8 cellular contexts compared by ENCODE assay signal in the genomic region with DNA sequence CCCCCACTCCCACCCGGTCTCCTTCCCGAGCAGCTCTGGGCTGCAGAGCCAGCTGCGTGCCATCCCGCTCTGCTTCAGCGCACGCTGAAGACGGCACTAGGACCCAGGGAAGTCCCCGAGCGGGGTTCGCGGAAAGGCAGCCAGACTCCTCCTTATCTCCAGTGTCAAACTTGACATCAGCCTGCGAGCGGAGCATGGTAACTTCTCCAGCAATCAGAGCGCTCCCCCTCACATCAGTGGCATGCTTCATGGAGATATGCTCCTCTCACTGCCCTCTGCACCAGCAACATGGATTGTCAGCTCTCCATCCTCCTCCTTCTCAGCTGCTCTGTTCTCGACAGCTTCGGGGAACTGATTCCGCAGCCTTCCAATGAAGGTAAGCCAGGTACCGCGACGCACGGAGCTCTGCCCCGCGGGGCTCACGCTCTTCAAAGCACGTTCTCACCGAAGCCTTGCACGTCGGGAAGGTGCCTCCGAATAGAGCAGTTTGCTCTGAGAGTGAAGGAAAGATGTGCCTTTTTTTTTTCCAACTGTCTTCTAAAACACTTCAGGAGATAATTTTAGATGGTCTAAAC.
DNase-seq lines count a peak whose midpoint lies in the region; ATAC-seq and TF ChIP-seq lines count a peak whose summit lies in the region.

A gene (plus strand): TSS at position 161 of the 575 bp plus-strand sequence. CDS start 128 bp downstream, at position 289.

- peak within 1 kb of the TSS; percentile 62 for H3K4me3 Mint-ChIP-seq in activated T-cell treated with anti-CD3 and anti-CD28 coated beads, Interleukin-2, amount 50 U/mL, for 24 hours

- no peaks in the 10 kb centered on the region for H3K36me3 Mint-ChIP-seq in activated T-cell treated with anti-CD3 and anti-CD28 coated beads, Interleukin-2, amount 50 U/mL, for 24 hours (ENCODE audit: low read depth)

- no peaks in the 10 kb centered on the region for H3K9me3 ChIP-seq in muscle layer of duodenum (ENCODE audit: control insufficient read depth in 1 of 2, low read length in 2 of 2)

- peaks cover 11% of the 10 kb centered on the region for H3K27me3 ChIP-seq in muscle layer of duodenum (ENCODE audit: low read depth, low read length)

- H3K27ac Mint-ChIP-seq in activated T-cell treated with anti-CD3 and anti-CD28 coated beads, Interleukin-2, amount 50 U/mL, for 24 hours: no peak within 1 kb of the TSS

- no peaks in the 10 kb centered on the region for H3K9me3 Mint-ChIP-seq in activated T-cell treated with anti-CD3 and anti-CD28 coated beads, Interleukin-2, amount 50 U/mL, for 24 hours

- peak within 1 kb of the TSS; percentile 27 for H3K27ac ChIP-seq in muscle layer of duodenum (ENCODE audit: low read length)
- H3K27ac ChIP-seq in substantia nigra (ENCODE audit: low read depth, low read length, poor library complexity, severe bottlenecking): no peak within 1 kb of the TSS

- H3K4me3 ChIP-seq in fibroblast of mammary gland (ENCODE audit: control insufficient read depth, low read depth, low read length): peak within 1 kb of the TSS; percentile 30
- peak within 1 kb of the TSS; percentile 78 to 80 for H3K4me3 ChIP-seq in muscle layer of duodenum (ENCODE audit: low read depth in 1 of 2, low read length in 2 of 2)

- no peak for TF ChIP-seq CTCF in fibroblast of mammary gland (conservative IDR thresholded peaks at IDR 0.05; ENCODE audit: control insufficient read depth, insufficient read depth, low read depth, low read length)

- DNase-seq in 8988T (peak; percentile 14), NCI-H446 treated with DMSO at 0.1 percent for 48 hours (lab: John Stamatoyannopoulos, UW) (peak; percentile 93), fibroblast of mammary gland (ENCODE audit: low read depth) (peak; percentile 45), substantia nigra (lab: John Stamatoyannopoulos, UW) (peak in 46 of 49 donors; percentile 11 to 80 (median 52))
- peak; percentile 55 for DNase-seq in activated T-cell treated with anti-CD3 and anti-CD28 coated beads, Interleukin-2, amount 50 U/mL, for 24 hours

- ATAC-seq in GM18511 (IDR thresholded peaks at IDR 0.05; ENCODE audit: unreplicated experiment) (peak; percentile 97), HG02970 (IDR thresholded peaks at IDR 0.05; ENCODE audit: low FRiP score, unreplicated experiment) (peak; percentile 95)

- no peaks in the 10 kb centered on the region for H3K36me3 ChIP-seq in muscle layer of duodenum (ENCODE audit: control insufficient read depth in 1 of 2, insufficient read depth in 2 of 2, low read length in 2 of 2)

- peaks cover 15% of the 10 kb centered on the region for H3K4me1 Mint-ChIP-seq in activated T-cell treated with anti-CD3 and anti-CD28 coated beads, Interleukin-2, amount 50 U/mL, for 24 hours (ENCODE audit: low read depth)

- peaks cover 0 to 5% of the 10 kb centered on the region in 2 donors for H3K4me1 ChIP-seq in muscle layer of duodenum (ENCODE audit: control insufficient read depth in 1 of 2, insufficient read depth in 2 of 2, low read length in 2 of 2)

- peaks cover 26% of the 10 kb centered on the region for H3K27me3 Mint-ChIP-seq in activated T-cell treated with anti-CD3 and anti-CD28 coated beads, Interleukin-2, amount 50 U/mL, for 24 hours

Comparison
In these comparisons a context has a peak if more than half of its experiments do, and no peak if none do; other contexts are left out.
1. DNase-seq: peak in every context shown above with its lines; median percentile 93 in NCI-H446 treated with DMSO at 0.1 percent for 48 hours; 55 in activated T-cell treated with anti-CD3 and anti-CD28 coated beads, Interleukin-2, amount 50 U/mL, for 24 hours; 52 in substantia nigra; 45 in fibroblast of mammary gland; 14 in 8988T.